Comparison of ENCODE assay signal across 10 cellular contexts in the genomic region with DNA sequence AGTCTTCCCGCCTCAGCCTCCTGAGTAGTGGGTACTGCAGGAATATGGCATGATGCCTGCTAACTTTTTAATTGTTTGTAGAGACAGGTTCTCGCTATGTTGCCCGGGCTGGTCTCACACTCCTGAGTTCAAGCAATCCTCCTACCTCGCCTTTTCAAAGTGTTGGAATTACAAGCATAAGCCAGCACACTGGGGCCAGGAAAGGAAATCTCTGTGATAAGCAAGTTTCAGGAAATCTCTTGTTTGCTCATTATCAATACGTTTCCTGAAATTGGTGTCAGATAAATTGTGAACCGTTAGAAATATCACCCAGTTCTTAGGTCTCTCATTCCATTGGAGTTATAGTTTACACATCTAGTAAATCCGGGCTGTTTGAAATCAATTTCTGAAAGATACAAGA. TPM values are rescaled to one million over a fixed set of nuclear protein-coding genes. Genes with fewer than 3 reads are reported as not detected.
DNase-seq lines count a peak whose midpoint lies in the region; ATAC-seq, FAIRE-seq and TF ChIP-seq lines count a peak whose summit lies in the region.
"Had no signal": no experiment of that assay in that cellular context is flagged by ENCODE, and none has a peak within 500 bp of the region (broad histone marks: within the 10 kb centered on the region; RNA-seq: fewer than 3 reads in every experiment).

No MANE protein-coding gene starts in this region.

- DNase-seq in GM19239 (ENCODE audit: insufficient read length, low spot score) (no peak), dermis blood vessel endothelial cell (peak; percentile 36), left lobe of liver (ENCODE audit: low spot score) (no peak), NCI-H1436 treated with DMSO at 0.1 percent for 48 hours (lab: John Stamatoyannopoulos, UW) (no peak), pons (ENCODE audit: low spot score) (no peak)
- DNase-seq: Calu3, GF-D8 had no signal

- ATAC-seq in left lobe of liver (peak; percentile 12), HG02763 (IDR thresholded peaks at IDR 0.05; ENCODE audit: unreplicated experiment) (no peak)

- 0 out of 2 replicates have a peak, but pooled peaks have one; percentile 1 for TF ChIP-seq CTCF in C4-2B (conservative IDR thresholded peaks at IDR 0.05)

- FAIRE-seq in GM19239 (lab: Jason Lieb, UNC): peak; percentile 23

- no peak overlapping the region for H3K27ac ChIP-seq in C4-2B
- H3K27ac ChIP-seq: GM23248 had no signal

RNA-seq across cellular contexts. Expression of gene WBP4, which starts 14.2 kb away (rescaled TPM):
- 9.1 and 9.5 TPM in 2 replicates for total RNA-seq in dermis blood vessel endothelial cell
- total RNA-seq in left lobe of liver: 3.9 TPM

RNA-seq across cellular contexts. Expression of gene ELF1, which starts 56.4 kb away (rescaled TPM):
- total RNA-seq in dermis blood vessel endothelial cell (95.5 and 124 TPM in 2 replicates), left lobe of liver (22.2 TPM)

RNA-seq across cellular contexts. Expression of gene KBTBD6, which starts 57.1 kb away (rescaled TPM):
- total RNA-seq in dermis blood vessel endothelial cell: 10.4 and 10.6 TPM in 2 replicates
- 3.6 TPM for total RNA-seq in left lobe of liver
